In genomic region chr2:158578703-158579330, GRCh38 we compare ENCODE assay signal across 14 cellular contexts.
DNase-seq lines count a peak whose midpoint lies in the region; ATAC-seq, FAIRE-seq and TF ChIP-seq lines count a peak whose summit lies in the region.
"Had no signal": no experiment of that assay in that cellular context is flagged by ENCODE, and none has a peak within 500 bp of the region (broad histone marks: within the 10 kb centered on the region; RNA-seq: fewer than 3 reads in every experiment).

No MANE protein-coding gene starts in this region.

- TF ChIP-seq POLR2A in GM12892 (IDR thresholded peaks at IDR 0.05; ENCODE audit: low read depth, low read length) (no peak), erythroblast (IDR thresholded peaks at IDR 0.05; ENCODE audit: low read length) (no peak), lower leg skin (IDR thresholded peaks at IDR 0.05) (no peak)

- WGBS in endodermal cell (ENCODE audit: insufficient coverage in 1 of 2, insufficient read length in 1 of 2), 2 experiments: 100% methylated on average over 1 of the region's 1 CpG; no CpG with 5 or more reads in 1 of the 2 experiments
- WGBS in lower leg skin, 2 donors: 100% methylated on average over 1 of the region's 1 CpG

- no peak overlapping the region for H3K9ac ChIP-seq in endodermal cell (ENCODE audit: extremely low read depth, low read length, poor library complexity, severe bottlenecking)

- no peak overlapping the region for H3K4me3 Mint-ChIP-seq in endodermal cell

- peaks cover 1% of the 10 kb centered on the region for H3K36me3 Mint-ChIP-seq in endodermal cell (ENCODE audit: low read depth)

- H3K4me1 Mint-ChIP-seq in endodermal cell: no peaks in the 10 kb centered on the region

- no peak overlapping the region for H3K27ac ChIP-seq in endodermal cell (ENCODE audit: low read depth, low read length)
- H3K27ac ChIP-seq: ascending aorta, right lobe of liver had no signal

- TF ChIP-seq CTCF in endodermal cell (conservative IDR thresholded peaks at IDR 0.05) (no peak), lower leg skin (IDR thresholded peaks at IDR 0.05) (no peak)

- no peak for DNase-seq in GM12892 (ENCODE audit: insufficient read length)
- DNase-seq in erythroblast (lab: John Stamatoyannopoulos, UW): no peak
- no peak for DNase-seq in endodermal cell
- no peak for DNase-seq in SK-N-DZ (ENCODE audit: low spot score)
- DNase-seq in lower leg skin (ENCODE audit: low spot score in 2 of 2): no peak
- DNase-seq: effector CD4-positive, alpha-beta T cell; kidney; MV-4-11; NCI-H524 treated with DMSO at 0.1 percent for 48 hours; right lobe of liver had no signal

- no peaks in the 10 kb centered on the region for H3K9me3 ChIP-seq in endodermal cell (ENCODE audit: control insufficient read depth, low read length)
- H3K9me3 ChIP-seq: ascending aorta, right lobe of liver had no signal

- H3K27me3 ChIP-seq in endodermal cell (ENCODE audit: control insufficient read depth, insufficient read depth, low read length, poor library complexity, severe bottlenecking): no peaks in the 10 kb centered on the region
- H3K27me3 ChIP-seq: ascending aorta, right lobe of liver had no signal

- no peaks in the 10 kb centered on the region for H3K9me3 Mint-ChIP-seq in endodermal cell

- intact Hi-C loops in lower leg skin (cut with DNase I; ENCODE audit: low total_unique reads): no loop called here

- H3K4me1 ChIP-seq in endodermal cell (ENCODE audit: control insufficient read depth, insufficient read depth, low read length): no peaks in the 10 kb centered on the region
- H3K4me1 ChIP-seq: ascending aorta, right lobe of liver had no signal

- FAIRE-seq in GM12892 (lab: Jason Lieb, UNC): peak; percentile 67

- H3K27ac Mint-ChIP-seq in endodermal cell: no peak overlapping the region

- ATAC-seq in GM19351 (IDR thresholded peaks at IDR 0.05; ENCODE audit: unreplicated experiment) (peak; percentile 96), HG02588 (IDR thresholded peaks at IDR 0.05; ENCODE audit: unreplicated experiment) (peak; percentile 92), HG03175 (IDR thresholded peaks at IDR 0.05; ENCODE audit: unreplicated experiment) (peak; percentile 75)
- ATAC-seq: right lobe of liver had no signal

- H3K4me3 ChIP-seq in endodermal cell (ENCODE audit: low read length) (no peak overlapping the region), lower leg skin (ENCODE audit: low read depth, poor library complexity, severe bottlenecking) (no peak overlapping the region)
- H3K4me3 ChIP-seq: ascending aorta, right lobe of liver had no signal

- H3K27me3 Mint-ChIP-seq in endodermal cell (ENCODE audit: insufficient read depth): no peaks in the 10 kb centered on the region

- H3K36me3 ChIP-seq in endodermal cell (ENCODE audit: control insufficient read depth, insufficient read depth, low read length): peaks cover 15% of the 10 kb centered on the region
- H3K36me3 ChIP-seq: ascending aorta had no signal
